ENCODE assay signal across 23 cellular contexts in the genomic region with DNA sequence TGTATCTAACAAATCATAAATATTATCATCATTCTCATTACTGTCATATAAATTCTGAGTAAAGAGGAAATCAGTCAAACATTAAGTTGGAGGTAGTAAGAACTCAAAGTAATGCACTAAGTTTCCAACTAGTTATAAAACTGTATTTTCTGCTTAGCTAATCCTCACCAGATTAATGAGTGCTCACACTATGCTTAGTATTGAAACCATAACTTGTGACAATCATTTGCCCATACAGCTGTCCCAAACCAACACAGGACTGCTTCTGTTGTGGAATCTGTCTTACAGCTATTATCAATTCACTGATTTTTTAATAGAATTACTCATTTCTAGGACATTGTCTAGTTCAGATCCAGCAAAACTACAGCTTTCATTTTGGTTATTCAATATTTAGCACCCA. TPM values are rescaled to one million over a fixed set of nuclear protein-coding genes. Genes with fewer than 3 reads are reported as not detected.
DNase-seq lines count a peak whose midpoint lies in the region; ATAC-seq and TF ChIP-seq lines count a peak whose summit lies in the region.
"Had no signal": no experiment of that assay in that cellular context is flagged by ENCODE, and none has a peak within 500 bp of the region (broad histone marks: within the 10 kb centered on the region; RNA-seq: fewer than 3 reads in every experiment).

No MANE protein-coding gene starts in this region.

- H3K4me1 ChIP-seq in left ventricle myocardium inferior = peaks cover 13% of the 10 kb centered on the region
- H3K4me1 ChIP-seq: HAP-1 had no signal

- H3K27me3 ChIP-seq in left ventricle myocardium inferior (ENCODE audit: low read depth) = no peaks in the 10 kb centered on the region
- H3K27me3 ChIP-seq: gastrocnemius medialis, SJCRH30, tibial nerve had no signal

- H3K36me3 ChIP-seq in left ventricle myocardium inferior = no peaks in the 10 kb centered on the region
- H3K36me3 ChIP-seq: gastrocnemius medialis, HAP-1, SJCRH30, tibial nerve, WERI-Rb-1 had no signal

- ATAC-seq in GM19043 (IDR thresholded peaks at IDR 0.05; ENCODE audit: low read depth, unreplicated experiment) (peak; percentile 43), HG02642 (IDR thresholded peaks at IDR 0.05; ENCODE audit: poor library complexity, unreplicated experiment) (peak; percentile 40), HG03108 (IDR thresholded peaks at IDR 0.05; ENCODE audit: unreplicated experiment) (peak; percentile 44)
- ATAC-seq: gastrocnemius medialis, K562, left colon had no signal

- intact Hi-C loops in left ventricle myocardium inferior (cut with micrococcal nuclease) = no loop called here

- H3K27ac ChIP-seq in left ventricle myocardium inferior (replicated peaks) = no peak overlapping the region
- H3K27ac ChIP-seq: gastrocnemius medialis, SJCRH30, tibial nerve, WERI-Rb-1 had no signal

- H3K9me3 ChIP-seq in left ventricle myocardium inferior (replicated peaks) = no peaks in the 10 kb centered on the region
- H3K9me3 ChIP-seq: gastrocnemius medialis, HAP-1, SJCRH30, tibial nerve had no signal

- TF ChIP-seq CTCF in left ventricle myocardium inferior (IDR thresholded peaks at IDR 0.05; ENCODE audit: borderline replicate concordance) = no peak

- H3K4me3 ChIP-seq in left ventricle myocardium inferior = no peak overlapping the region
- H3K4me3 ChIP-seq: gastrocnemius medialis, HAP-1, K562, SJCRH30, tibial nerve had no signal

- DNase-seq in foreskin melanocyte (peak; percentile 13), glomerular visceral epithelial cell (ENCODE audit: extremely low spot score) (no peak), left ventricle myocardium inferior (no peak), NCI-H1436 treated with DMSO at 0.1 percent for 48 hours (lab: John Stamatoyannopoulos, UW) (no peak)
- DNase-seq: activated CD4-positive, alpha-beta T cell treated with anti-CD3 and anti-CD28 coated beads, Interleukin-2, amount 10 ng/mL, durations not matched to agents 24 days and 14 days; activated CD8-positive, alpha-beta memory T cell treated with anti-CD3 and anti-CD28 coated beads for 24 hours; activated T-cell treated with anti-CD3 and anti-CD28 coated beads for 4 hours; DMS153; gastrocnemius medialis; left colon; NCI-H1105 treated with DMSO at 0.1 percent for 48 hours; NCI-H1930; NCI-H510A treated with DMSO at 0.1 percent for 48 hours; SJCRH30; stimulated activated CD4-positive, alpha-beta T cell treated with anti-CD3 and anti-CD28 coated beads, Interleukin-4, amount 100 ng/mL, for 1 hour; T1000; WERI-Rb-1 had no signal

RNA-seq across cellular contexts. Expression of a gene that starts 41.5 kb away (rescaled TPM):
- total RNA-seq in left ventricle myocardium inferior = 27.8 TPM
